ENCODE assay signal across 7 cellular contexts in the genomic region with DNA sequence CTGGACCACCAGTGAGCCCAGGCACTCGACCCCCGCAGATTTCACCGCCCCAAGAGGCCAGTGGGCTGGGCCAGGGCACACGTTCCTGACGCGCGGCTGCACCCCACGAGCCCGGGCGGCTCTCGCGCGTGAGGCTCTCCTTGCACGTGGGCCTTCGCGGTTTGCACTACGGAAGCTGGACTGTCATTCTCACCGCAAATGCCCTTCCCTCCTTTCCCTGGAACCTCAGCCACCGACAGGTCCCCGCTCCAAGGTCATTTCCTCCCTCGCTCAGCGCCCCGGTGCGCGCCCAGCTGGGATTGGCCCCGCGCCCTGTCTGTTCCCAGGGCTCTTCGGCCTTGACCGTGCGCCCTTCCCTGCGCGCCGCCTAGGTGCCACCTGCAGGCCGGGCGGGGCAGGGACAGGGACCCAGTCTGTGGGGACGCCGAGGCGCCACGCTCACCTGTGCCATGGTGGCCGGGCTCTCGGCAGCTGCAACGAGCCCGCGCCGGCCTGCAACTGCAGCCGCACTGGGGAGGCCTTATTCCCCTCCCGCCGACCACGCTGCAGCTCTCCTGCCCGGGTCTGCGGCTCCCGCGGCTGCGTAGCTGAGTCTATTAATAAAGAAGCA. TPM values are rescaled to one million over a fixed set of nuclear protein-coding genes. Genes with fewer than 3 reads are reported as not detected.
DNase-seq lines count a peak whose midpoint lies in the region; ATAC-seq and TF ChIP-seq lines count a peak whose summit lies in the region.

No MANE protein-coding gene starts in this region.

- H3K27ac ChIP-seq in OCI-LY1 (ENCODE audit: low read depth, low read length, poor library complexity, severe bottlenecking) (no peak overlapping the region), cardiac muscle cell (no peak overlapping the region)

- TF ChIP-seq CTCF in OCI-LY1 (IDR thresholded peaks at IDR 0.05; ENCODE audit: low read length) (peak; percentile 73), cardiac muscle cell (IDR thresholded peaks at IDR 0.05; ENCODE audit: low read depth, low read length) (peak; percentile 37), omental fat pad (IDR thresholded peaks at IDR 0.05) (no peak)

- H3K79me2 ChIP-seq in OCI-LY1 (ENCODE audit: insufficient read depth, low read length), result no peaks in the 10 kb centered on the region

- H3K27me3 ChIP-seq in OCI-LY1 (ENCODE audit: insufficient read depth, low read length) (no peaks in the 10 kb centered on the region; the same call in 1 of the 2 replicates), cardiac muscle cell (peaks cover 79% of the 10 kb centered on the region)

- no peaks in the 10 kb centered on the region for H3K9me2 ChIP-seq in OCI-LY1 (ENCODE audit: low read depth, low read length)

- no peaks in the 10 kb centered on the region for H3K36me3 ChIP-seq in OCI-LY1 (ENCODE audit: insufficient read depth, low read length)
- H3K36me3 ChIP-seq in cardiac muscle cell, result no peaks in the 10 kb centered on the region

- H3K4me3 ChIP-seq in OCI-LY1 (ENCODE audit: low read depth, low read length, poor library complexity, severe bottlenecking) (peak overlapping the region; percentile 81), cardiac muscle cell (peak overlapping the region; percentile 25)

- no peaks in the 10 kb centered on the region for H3K9me3 ChIP-seq in OCI-LY1 (ENCODE audit: low read length)
- H3K9me3 ChIP-seq in cardiac muscle cell (ENCODE audit: low read depth), result no peaks in the 10 kb centered on the region

- peak overlapping the region; percentile 47; the same call in 1 of the 2 replicates for H3K9ac ChIP-seq in OCI-LY1 (ENCODE audit: low read length)

- ATAC-seq in GM18909 (IDR thresholded peaks at IDR 0.05; ENCODE audit: poor library complexity, unreplicated experiment), result peak; percentile 48
- ATAC-seq in HG03520 (IDR thresholded peaks at IDR 0.05; ENCODE audit: unreplicated experiment), result peak; percentile 26
- no peak for ATAC-seq in omental fat pad (ENCODE audit: low FRiP score)

- H2AFZ ChIP-seq in OCI-LY1 (ENCODE audit: low read length), result 0 out of 2 replicates have a peak overlapping the region, but pooled peaks have one; percentile 16

- peak; percentile 46 to 60 for DNase-seq in activated T-helper 1 cell treated with anti-CD3 and anti-CD28 coated beads, Interleukin-2, amount 50 U/mL, for 16 hours (ENCODE audit: low read depth in 1 of 2, low spot score in 1 of 2)
- DNase-seq in cardiac muscle cell (ENCODE audit: low read depth in 1 of 2, low spot score in 1 of 2) (peak; percentile 62 to 87), retina (peak; percentile 74), omental fat pad (ENCODE audit: low spot score) (no peak)

- H3K4me1 ChIP-seq in OCI-LY1 (ENCODE audit: insufficient read depth, low read length, severe bottlenecking) (peaks cover 50% of the 10 kb centered on the region), cardiac muscle cell (ENCODE audit: low read depth) (peaks cover 19% of the 10 kb centered on the region)

- no peaks in the 10 kb centered on the region for H4K20me1 ChIP-seq in OCI-LY1 (ENCODE audit: insufficient read depth, low read length)

- peaks cover 11% of the 10 kb centered on the region; the same call in 1 of the 2 replicates for H3F3A ChIP-seq in OCI-LY1 (ENCODE audit: insufficient read depth, low read length)

- H3K4me2 ChIP-seq in OCI-LY1 (ENCODE audit: low read length), result peak overlapping the region; percentile 68

RNA-seq across cellular contexts. Expression of a gene that starts 2.1 kb away (rescaled TPM):
- total RNA-seq in cardiac muscle cell (7.4 and 10.9 TPM in 2 replicates), omental fat pad (10 to 100 TPM; 36.1 to 54.9 (median 48.2) TPM)
- polyA plus RNA-seq in cardiac muscle cell, result 1.7 and 2.1 TPM in 2 replicates

RNA-seq across cellular contexts. Expression of a gene that starts 59.8 kb away (rescaled TPM):
- total RNA-seq in cardiac muscle cell (75.9 and 97.5 TPM in 2 replicates), omental fat pad (10 to 100 TPM; 31.8 to 57.5 (median 39.1) TPM)
- 194 and 220 TPM in 2 replicates for polyA plus RNA-seq in cardiac muscle cell

RNA-seq across cellular contexts. Expression of a gene that starts 59.9 kb away (rescaled TPM):
- 17.3 and 21.7 TPM in 2 replicates for total RNA-seq in cardiac muscle cell
- polyA plus RNA-seq in cardiac muscle cell, result 20.9 and 22.1 TPM in 2 replicates
- total RNA-seq in omental fat pad, result 10 to 100 TPM in 3 of 4 donors, 1 to 10 TPM in 1; 8.7 to 23.4 (median 13.8) TPM

Comparison
In these comparisons a context has a peak if more than half of its experiments do, and no peak if none do; other contexts are left out.
1. CTCF ChIP-seq: peak in OCI-LY1 (single experiment) and cardiac muscle cell (single experiment); none in omental fat pad (0 of 3).